1 cellular context compared by ENCODE assay signal in genomic region chr16:23509441-23509754, GRCh38.
TF ChIP-seq lines count a peak whose summit lies in the region.

No MANE protein-coding gene starts in this region.

TF ChIP-seq in HEK293, 187 proteins besides CTCF, POLR2A, EP300 and RAD21 (continued from another document):
- TF ChIP-seq ZNF704 (tag by site-specific recombination; IDR thresholded peaks at IDR 0.05), result no peak
- TF ChIP-seq ZNF202 (tag by site-specific recombination; IDR thresholded peaks at IDR 0.05; ENCODE audit: borderline replicate concordance), result no peak
- no peak for TF ChIP-seq ZNF354C (tag by site-specific recombination; IDR thresholded peaks at IDR 0.05; ENCODE audit: borderline replicate concordance, low read depth)
- no peak for TF ChIP-seq ZNF560 (tag by site-specific recombination; IDR thresholded peaks at IDR 0.05; ENCODE audit: borderline replicate concordance)
- peak; percentile 61; the same call in 1 of the 2 replicates for TF ChIP-seq ZNF449 (tag by site-specific recombination; IDR thresholded peaks at IDR 0.05)
